6 cellular contexts compared by ENCODE assay signal in genomic region chr11:64359712-64360402, GRCh38. TPM values are rescaled to one million over a fixed set of nuclear protein-coding genes. Genes with fewer than 3 reads are reported as not detected.
DNase-seq lines count a peak whose midpoint lies in the region; ATAC-seq lines count a peak whose summit lies in the region.

No MANE protein-coding gene starts in this region.

- H2BK15ac ChIP-seq in mesenchymal stem cell (ENCODE audit: low read depth, poor library complexity, severe bottlenecking) = no peak overlapping the region

- peaks cover 24% of the 10 kb centered on the region for H3K4me1 Mint-ChIP-seq in activated naive CD8-positive, alpha-beta T cell (ENCODE audit: low read depth)

- H2BK12ac ChIP-seq in mesenchymal stem cell (ENCODE audit: low read length in 2 of 2) = no peak overlapping the region

- peak overlapping the region; percentile 90 for H3K4me3 Mint-ChIP-seq in activated naive CD8-positive, alpha-beta T cell

- no peak overlapping the region for H3K27ac ChIP-seq in mesenchymal stem cell (ENCODE audit: low read length, poor library complexity, severe bottlenecking)

- peaks cover 41 to 42% of the 10 kb centered on the region in 2 experiments for H3K36me3 ChIP-seq in mesenchymal stem cell (ENCODE audit: control insufficient read depth in 1 of 2, insufficient read depth in 2 of 2, low read depth in 1 of 2, low read length in 2 of 2)

- no peaks in the 10 kb centered on the region for H3K27me3 Mint-ChIP-seq in activated naive CD8-positive, alpha-beta T cell

- peak overlapping the region; percentile 83 for H2BK120ac ChIP-seq in mesenchymal stem cell (ENCODE audit: low read depth, low read length)

- H3K4ac ChIP-seq in mesenchymal stem cell (ENCODE audit: low read depth in 1 of 2, low read length in 2 of 2) = peak overlapping the region; percentile 97 to 98

- no peak overlapping the region for H2AFZ ChIP-seq in mesenchymal stem cell (ENCODE audit: low read depth, low read length)

- no peak overlapping the region for H2AK5ac ChIP-seq in mesenchymal stem cell (ENCODE audit: low read length, severe bottlenecking)

- ATAC-seq in HG02973 (IDR thresholded peaks at IDR 0.05; ENCODE audit: unreplicated experiment) = no peak

- H3K36me3 Mint-ChIP-seq in activated naive CD8-positive, alpha-beta T cell = peaks cover 3% of the 10 kb centered on the region

- H3K4me1 ChIP-seq in mesenchymal stem cell (ENCODE audit: control insufficient read depth, insufficient read depth, low read depth, low read length) = peaks cover 45% of the 10 kb centered on the region

- no peak overlapping the region for H4K8ac ChIP-seq in mesenchymal stem cell (ENCODE audit: low read length)

- H3K9me3 Mint-ChIP-seq in activated naive CD8-positive, alpha-beta T cell (ENCODE audit: low read depth) = no peaks in the 10 kb centered on the region

- no peak overlapping the region for H3K23ac ChIP-seq in mesenchymal stem cell (ENCODE audit: low read length in 2 of 2)

- H3K4me2 ChIP-seq in mesenchymal stem cell (ENCODE audit: low read length, poor library complexity, severe bottlenecking) = peak overlapping the region; percentile 85

- no peaks in the 10 kb centered on the region for H3K9me3 ChIP-seq in mesenchymal stem cell (ENCODE audit: control insufficient read depth, low read length)

- H3K4me3 ChIP-seq in Jurkat, Clone E6-1 (ENCODE audit: low read length) = peak overlapping the region; percentile 83
- H3K4me3 ChIP-seq in mesenchymal stem cell (ENCODE audit: insufficient read depth in 1 of 2, low read depth in 1 of 2, low read length in 2 of 2) = peak overlapping the region; percentile 84 to 99

- H4K91ac ChIP-seq in mesenchymal stem cell (ENCODE audit: low read length) = peak overlapping the region; percentile 99

- H3K18ac ChIP-seq in mesenchymal stem cell (ENCODE audit: low read depth in 1 of 2, low read length in 2 of 2) = peak overlapping the region; percentile 96 to 100

- H3K27me3 ChIP-seq in mesenchymal stem cell (ENCODE audit: control insufficient read depth in 1 of 2, insufficient read depth in 1 of 2, low read length in 2 of 2) = no peaks in the 10 kb centered on the region

- peaks cover 39% of the 10 kb centered on the region for H3K79me1 ChIP-seq in mesenchymal stem cell (replicated peaks; ENCODE audit: low read length, poor library complexity, severe bottlenecking)

- H3K14ac ChIP-seq in mesenchymal stem cell (ENCODE audit: low read length in 2 of 2) = peak overlapping the region in 1 of 2 experiments; percentile 98

- WGBS in mesenchymal stem cell = 83% methylated on average over 35 of the region's 35 CpGs

- no peak overlapping the region for H2BK5ac ChIP-seq in mesenchymal stem cell (ENCODE audit: low read depth, low read length, poor library complexity, severe bottlenecking)

- peak overlapping the region; percentile 95 for H3K9ac ChIP-seq in mesenchymal stem cell (ENCODE audit: low read length)

- H3K27ac Mint-ChIP-seq in activated naive CD8-positive, alpha-beta T cell = peak overlapping the region; percentile 50

- no peak for DNase-seq in Jurkat, Clone E6-1 (ENCODE audit: low read depth, low spot score)
- no peak for DNase-seq in mesenchymal stem cell
- DNase-seq in NCI-H2196 (lab: John Stamatoyannopoulos, UW; ENCODE audit: unreplicated experiment) = no peak
- DNase-seq in iPS-NIHi7 (ENCODE audit: extremely low spot score) = no peak

RNA-seq across cellular contexts. Expression of gene RPS6KA4, which starts 0.9 kb away (rescaled TPM):
- polyA plus RNA-seq in Jurkat, Clone E6-1 (2012; ENCODE audit: insufficient read depth, insufficient read length) = 26.5 TPM
- 23.7 TPM for polyA plus RNA-seq in mesenchymal stem cell (2013, experiment 1 of 2)
- polyA plus RNA-seq in mesenchymal stem cell (2013, experiment 2 of 2) = 21.3 TPM

RNA-seq across cellular contexts. Expression of gene CCDC88B, which starts 19.9 kb away (rescaled TPM):
- polyA plus RNA-seq in Jurkat, Clone E6-1 (2012; ENCODE audit: insufficient read depth, insufficient read length) = 16.2 TPM
- 2.0 TPM for polyA plus RNA-seq in mesenchymal stem cell (2013, experiment 1 of 2)
- polyA plus RNA-seq in mesenchymal stem cell (2013, experiment 2 of 2) = 1.8 TPM

RNA-seq across cellular contexts. Expression of gene PRDX5, which starts 41.9 kb away (rescaled TPM):
- polyA plus RNA-seq in Jurkat, Clone E6-1 (2012; ENCODE audit: insufficient read depth, insufficient read length) = 434 TPM
- 235 TPM for polyA plus RNA-seq in mesenchymal stem cell (2013, experiment 1 of 2)
- 233 TPM for polyA plus RNA-seq in mesenchymal stem cell (2013, experiment 2 of 2)

RNA-seq across cellular contexts. Expression of gene TRMT112, which starts 42.5 kb away (rescaled TPM):
- 483 TPM for polyA plus RNA-seq in Jurkat, Clone E6-1 (2012; ENCODE audit: insufficient read depth, insufficient read length)
- polyA plus RNA-seq in mesenchymal stem cell (2013, experiment 1 of 2) = 364 TPM
- polyA plus RNA-seq in mesenchymal stem cell (2013, experiment 2 of 2) = 351 TPM

RNA-seq across cellular contexts. Expression of gene ESRRA, which starts 54.5 kb away (rescaled TPM):
- 19.9 TPM for polyA plus RNA-seq in Jurkat, Clone E6-1 (2012; ENCODE audit: insufficient read depth, insufficient read length)
- 10.7 TPM for polyA plus RNA-seq in mesenchymal stem cell (2013, experiment 1 of 2)
- 10.7 TPM for polyA plus RNA-seq in mesenchymal stem cell (2013, experiment 2 of 2)
